ENCODE assay signal across 8 cellular contexts in the genomic region with DNA sequence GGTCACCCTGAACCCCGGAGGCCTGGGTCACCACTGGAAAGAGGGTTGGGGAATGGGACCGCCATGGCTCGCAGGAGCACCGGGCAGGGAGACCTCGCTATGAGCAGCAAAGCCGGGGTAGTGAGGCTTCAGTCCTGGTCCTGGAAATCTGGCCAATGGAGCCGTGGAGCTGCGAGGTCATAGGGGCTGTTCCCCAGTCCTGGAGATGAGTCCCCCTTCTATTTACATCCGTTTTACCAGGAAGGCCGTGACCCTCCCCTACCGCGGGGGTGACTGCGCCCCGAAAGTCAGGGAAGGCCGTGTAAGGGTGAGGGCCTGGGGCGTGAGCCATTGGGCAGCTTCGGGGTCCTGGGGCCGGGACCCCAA. TPM values are rescaled to one million over a fixed set of nuclear protein-coding genes. Genes with fewer than 3 reads are reported as not detected.
DNase-seq lines count a peak whose midpoint lies in the region; ATAC-seq and TF ChIP-seq lines count a peak whose summit lies in the region.

No MANE protein-coding gene starts in this region.

- H3K4me3 ChIP-seq in PC-9 = peak overlapping the region; percentile 40; the same call in 1 of the 2 replicates
- peak overlapping the region; percentile 70 for H3K4me3 ChIP-seq in epithelial cell of proximal tubule (ENCODE audit: low read depth, low read length)
- peak overlapping the region; percentile 31 for H3K4me3 ChIP-seq in parathyroid adenoma (ENCODE audit: low read depth, low read length)

- DNase-seq in PC-9 (no peak), epithelial cell of proximal tubule (ENCODE audit: low read depth) (no peak), T-helper 9 cell (no peak), DMS 273 (lab: John Stamatoyannopoulos, UW; ENCODE audit: unreplicated experiment) (no peak), mesenteric fat pad (ENCODE audit: low spot score) (no peak)

- peaks cover 6% of the 10 kb centered on the region; the same call in 1 of the 2 replicates for H3F3A ChIP-seq in PC-9 (ENCODE audit: insufficient read depth, low read depth)

- intact Hi-C loops in PC-9 (cut with micrococcal nuclease; ENCODE audit: unreplicated experiment) = no loop called here

- H3K79me2 ChIP-seq in PC-9 (ENCODE audit: low read depth) = peaks cover 12% of the 10 kb centered on the region; the same call in 1 of the 2 replicates
- no peaks in the 10 kb centered on the region for H3K79me2 ChIP-seq in parathyroid adenoma

- H3K9me3 ChIP-seq in ES-I3 (ENCODE audit: control insufficient read depth, insufficient read depth, low read length) (no peaks in the 10 kb centered on the region), PC-9 (ENCODE audit: insufficient read depth, low read depth) (no peaks in the 10 kb centered on the region), parathyroid adenoma (ENCODE audit: control insufficient read depth, low read length) (no peaks in the 10 kb centered on the region)

- TF ChIP-seq CTCF in PC-9 (conservative IDR thresholded peaks at IDR 0.05) = no peak
- no peak for TF ChIP-seq CTCF in epithelial cell of proximal tubule (conservative IDR thresholded peaks at IDR 0.05; ENCODE audit: low read depth, low read length)
- TF ChIP-seq CTCF in parathyroid adenoma (IDR thresholded peaks at IDR 0.05) = no peak

- no peak for ATAC-seq in GM19328 (IDR thresholded peaks at IDR 0.05; ENCODE audit: unreplicated experiment)

- POLR2A ChIA-PET in PC-9 (lab: Charles Lee; ENCODE audit: unreplicated experiment) = interaction anchor here (0.6 kb wide), 1 partner anchor 15 kb away, joined by 3 read pairs; no protein-coding TSS in a partner anchor

- no peak overlapping the region for H2AFZ ChIP-seq in PC-9
- H2AFZ ChIP-seq in parathyroid adenoma = no peak overlapping the region

- H3K9me2 ChIP-seq in PC-9 (ENCODE audit: insufficient read depth) = no peaks in the 10 kb centered on the region

- CTCF ChIA-PET in PC-9 (lab: Charles Lee) = no interaction called here

- no peaks in the 10 kb centered on the region for H4K20me1 ChIP-seq in PC-9 (ENCODE audit: insufficient read depth)

- no TSS peak for BruUV-seq in PC-9 (replicated peaks; lab: Mats Ljungman, UMichigan)

- H3K4me2 ChIP-seq in PC-9 (peak overlapping the region; percentile 61), parathyroid adenoma (ENCODE audit: low read length) (peak overlapping the region; percentile 65)

- H3K4me1 ChIP-seq in ES-I3 (ENCODE audit: insufficient read depth, low read length) = no peaks in the 10 kb centered on the region; the same call in 1 of the 2 replicates
- H3K4me1 ChIP-seq in PC-9 (replicated peaks; ENCODE audit: insufficient read depth) = no peaks in the 10 kb centered on the region
- H3K4me1 ChIP-seq in parathyroid adenoma = no peaks in the 10 kb centered on the region

- peak overlapping the region; percentile 74 for H3K9ac ChIP-seq in ES-I3 (ENCODE audit: low read depth, low read length)
- no peak overlapping the region for H3K9ac ChIP-seq in parathyroid adenoma

- H3K27ac ChIP-seq in PC-9 = no peak overlapping the region
- H3K27ac ChIP-seq in parathyroid adenoma = no peak overlapping the region

- H3K27me3 ChIP-seq in PC-9 (ENCODE audit: insufficient read depth, low read depth) = no peaks in the 10 kb centered on the region
- H3K27me3 ChIP-seq in parathyroid adenoma (ENCODE audit: control insufficient read depth, insufficient read depth, low read length) = no peaks in the 10 kb centered on the region

- peaks cover 8% of the 10 kb centered on the region for H3K36me3 ChIP-seq in ES-I3 (ENCODE audit: insufficient read depth, low read length)
- no peaks in the 10 kb centered on the region for H3K36me3 ChIP-seq in PC-9 (ENCODE audit: low read depth)
- H3K36me3 ChIP-seq in parathyroid adenoma (ENCODE audit: control insufficient read depth, insufficient read depth, low read length) = no peaks in the 10 kb centered on the region

RNA-seq across cellular contexts. Expression of a gene that starts 0.4 kb away (rescaled TPM):
- total RNA-seq in PC-9 (2021) = 16.7 and 24.3 TPM in 2 replicates
- total RNA-seq in epithelial cell of proximal tubule = 17.4 and 32.1 TPM in 2 replicates
- total RNA-seq in mesenteric fat pad = 10.2 TPM

RNA-seq across cellular contexts. Expression of a gene that starts 5.2 kb away (rescaled TPM):
- 1,270 and 1,465 TPM in 2 replicates for total RNA-seq in PC-9 (2021)
- total RNA-seq in epithelial cell of proximal tubule = 663 and 837 TPM in 2 replicates
- total RNA-seq in mesenteric fat pad = 2,673 TPM

RNA-seq across cellular contexts. Expression of a gene that starts 6.5 kb away (rescaled TPM):
- total RNA-seq in PC-9 (2021) (24.6 and 25.8 TPM in 2 replicates), epithelial cell of proximal tubule (20.1 and 33.6 TPM in 2 replicates), mesenteric fat pad (26.3 TPM)

RNA-seq across cellular contexts. Expression of a gene that starts 14.1 kb away (rescaled TPM):
- total RNA-seq in PC-9 (2021) = 137 and 142 TPM in 2 replicates
- 19.1 and 34.7 TPM in 2 replicates for total RNA-seq in epithelial cell of proximal tubule
- 1,877 TPM for total RNA-seq in mesenteric fat pad

RNA-seq across cellular contexts. Expression of a gene that starts 14.7 kb away (rescaled TPM):
- not detected in 2 replicates for total RNA-seq in PC-9 (2021)
- 0.14 TPM in 1 of 2 replicates, not detected in the other for total RNA-seq in epithelial cell of proximal tubule
- total RNA-seq in mesenteric fat pad = not detected
